Comparison of ENCODE assay signal across 9 cellular contexts in the genomic region with DNA sequence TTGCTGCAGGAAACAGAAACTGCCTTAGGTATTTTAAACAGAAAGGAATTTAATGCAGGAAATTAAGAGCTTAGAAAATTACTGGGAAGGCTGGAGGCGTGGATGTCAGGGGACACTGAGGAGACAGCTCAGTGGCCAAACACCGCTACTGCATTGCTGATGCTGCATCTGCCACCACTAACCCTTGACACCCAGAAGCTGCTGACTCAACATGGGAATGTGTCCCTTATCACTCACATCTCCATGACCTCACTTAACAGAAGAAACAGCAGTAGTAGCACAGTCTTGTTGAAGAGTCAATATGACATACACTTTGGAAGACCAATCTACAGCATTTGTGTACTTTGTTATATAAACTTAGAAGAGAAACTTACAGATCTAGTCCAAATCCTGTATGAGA.
DNase-seq lines count a peak whose midpoint lies in the region; ATAC-seq, FAIRE-seq and TF ChIP-seq lines count a peak whose summit lies in the region.
"Had no signal": no experiment of that assay in that cellular context is flagged by ENCODE, and none has a peak within 500 bp of the region (broad histone marks: within the 10 kb centered on the region; RNA-seq: fewer than 3 reads in every experiment).

No MANE protein-coding gene starts in this region.

- no peak overlapping the region for H3K9ac ChIP-seq in keratinocyte (ENCODE audit: control insufficient read depth, extremely low read depth, insufficient read depth, low read length)

- H3K27me3 Mint-ChIP-seq in CD4-positive, alpha-beta memory T cell: no peaks in the 10 kb centered on the region

- TF ChIP-seq CTCF in keratinocyte (optimal IDR thresholded peaks at IDR 0.05 in 1 of 3, IDR thresholded peaks at IDR 0.05 in 1 of 3, conservative IDR thresholded peaks at IDR 0.05 in 1 of 3; ENCODE audit: extremely low read depth in 1 of 3, insufficient read depth in 2 of 3, low read length in 3 of 3) (peak; percentile 34 to 54 (median 52)), gastroesophageal sphincter (IDR thresholded peaks at IDR 0.05) (no peak)

- H4K20me1 ChIP-seq in keratinocyte (ENCODE audit: control insufficient read depth, extremely low read depth, insufficient read depth, low read length): no peaks in the 10 kb centered on the region

- in situ Hi-C loops in SK-MEL-5 (cut with HindIII; ENCODE audit: low pct_unique_long_range_greater_than_20kb, low sequenced_read_pairs): no loop called here

- no peak overlapping the region for H3K27ac ChIP-seq in keratinocyte (ENCODE audit: control insufficient read depth, insufficient read depth, low read length)
- no peak overlapping the region for H3K27ac ChIP-seq in gastroesophageal sphincter
- no peak overlapping the region for H3K27ac ChIP-seq in CD4-positive, alpha-beta memory T cell (ENCODE audit: low read depth, low read length)

- H3K4me3 ChIP-seq in keratinocyte (ENCODE audit: control insufficient read depth in 2 of 3, extremely low read depth in 1 of 3, insufficient read depth in 2 of 3, low read depth in 1 of 3, low read length in 3 of 3) (no peak overlapping the region), gastroesophageal sphincter (no peak overlapping the region)
- no peak overlapping the region for H3K4me3 ChIP-seq in CD4-positive, alpha-beta memory T cell (ENCODE audit: low read length in 2 of 2)

- peaks cover 2 to 13% (median 4%) of the 10 kb centered on the region in 8 donors for H3K9me3 Mint-ChIP-seq in CD4-positive, alpha-beta memory T cell

- 56% methylated on average over 2 of the region's 2 CpGs; no CpG with 5 or more reads in 1 of the 2 donors for WGBS in gastroesophageal sphincter (ENCODE audit: low coverage in 1 of 2), 2 donors

- H3K36me3 ChIP-seq in keratinocyte (ENCODE audit: control insufficient read depth in 2 of 2, extremely low read depth in 1 of 2, insufficient read depth in 2 of 2, low read length in 2 of 2) (no peaks in the 10 kb centered on the region), gastroesophageal sphincter (no peaks in the 10 kb centered on the region)
- no peaks in the 10 kb centered on the region for H3K36me3 ChIP-seq in CD4-positive, alpha-beta memory T cell (ENCODE audit: insufficient read depth, low read length)

- CTCF ChIA-PET in CD4-positive, alpha-beta memory T cell (lab: Charles Lee; ENCODE audit: partially characterized antibody): no interaction called here

- no peak overlapping the region for H3K4me3 Mint-ChIP-seq in CD4-positive, alpha-beta memory T cell

- H2AFZ ChIP-seq in keratinocyte (ENCODE audit: control insufficient read depth, low read length): no peak overlapping the region

- ATAC-seq in HG02798 (IDR thresholded peaks at IDR 0.05; ENCODE audit: poor library complexity, unreplicated experiment) (peak; percentile 83), gastroesophageal sphincter (no peak)

- TF ChIP-seq EP300 in gastroesophageal sphincter (IDR thresholded peaks at IDR 0.05): no peak

- peaks cover 3% of the 10 kb centered on the region for H3K9me3 ChIP-seq in keratinocyte (ENCODE audit: control insufficient read depth, low read depth, low read length)
- peaks cover 0 to 10% (median 0%) of the 10 kb centered on the region in 3 donors for H3K9me3 ChIP-seq in gastroesophageal sphincter
- H3K9me3 ChIP-seq in CD4-positive, alpha-beta memory T cell (ENCODE audit: control insufficient read depth in 1 of 2, low read length in 2 of 2): no peaks in the 10 kb centered on the region

- intact Hi-C loops in CD4-positive, alpha-beta memory T cell (cut with micrococcal nuclease): no loop called here

- no peaks in the 10 kb centered on the region for H3K36me3 Mint-ChIP-seq in CD4-positive, alpha-beta memory T cell

- no peaks in the 10 kb centered on the region for H3K4me1 ChIP-seq in keratinocyte (ENCODE audit: control insufficient read depth, extremely low read depth, insufficient read depth, low read length)
- H3K4me1 ChIP-seq in gastroesophageal sphincter: peaks cover 0 to under 1% (median 0%) of the 10 kb centered on the region in 3 donors
- H3K4me1 ChIP-seq in CD4-positive, alpha-beta memory T cell (ENCODE audit: insufficient read depth, low read length): no peaks in the 10 kb centered on the region

- no peaks in the 10 kb centered on the region for H3K4me1 Mint-ChIP-seq in CD4-positive, alpha-beta memory T cell

- dilution Hi-C loops in keratinocyte (cut with MboI; ENCODE audit: extremely low pct_ligation_motif_present, low sequenced_read_pairs): no loop called here

- DNase-seq in NCI-H2171 treated with DMSO at 0.1 percent for 48 hours (lab: John Stamatoyannopoulos, UW): peak; percentile 21
- DNase-seq in NCI-H2171 (lab: John Stamatoyannopoulos, UW): no peak
- DNase-seq in SK-MEL-5 (ENCODE audit: low read depth, low spot score): peak; percentile 11
- DNase-seq in keratinocyte (ENCODE audit: low read depth, low spot score): no peak
- no peak for DNase-seq in mucosa of gallbladder (ENCODE audit: low spot score)
- no peak for DNase-seq in CD4-positive, alpha-beta memory T cell

- peak; percentile 82 for FAIRE-seq in keratinocyte (lab: Jason Lieb, UNC)
- FAIRE-seq: TTC549 had no signal

- no peaks in the 10 kb centered on the region for H3K79me2 ChIP-seq in keratinocyte (ENCODE audit: control insufficient read depth, insufficient read depth, low read length)

- H3K4me2 ChIP-seq in keratinocyte (ENCODE audit: control insufficient read depth, extremely low read depth, insufficient read depth, low read depth, low read length): no peak overlapping the region

- H3K27me3 ChIP-seq in keratinocyte (ENCODE audit: control insufficient read depth, extremely low read depth, insufficient read depth, low read length) (no peaks in the 10 kb centered on the region), gastroesophageal sphincter (no peaks in the 10 kb centered on the region)
- H3K27me3 ChIP-seq in CD4-positive, alpha-beta memory T cell (ENCODE audit: insufficient read depth, low read length): no peaks in the 10 kb centered on the region

- POLR2A ChIA-PET in CD4-positive, alpha-beta memory T cell (lab: Charles Lee; ENCODE audit: partially characterized antibody): no interaction called here

- TF ChIP-seq POLR2A in gastroesophageal sphincter (IDR thresholded peaks at IDR 0.05): no peak

- H3K27ac Mint-ChIP-seq in CD4-positive, alpha-beta memory T cell: no peak overlapping the region

- no peaks in the 10 kb centered on the region for H3K9me1 ChIP-seq in keratinocyte (ENCODE audit: control insufficient read depth, extremely low read depth, insufficient read depth, low read length)

Comparison
In these comparisons a context has a peak if more than half of its experiments do, and no peak if none do; other contexts are left out.
1. DNase-seq: peak in NCI-H2171 treated with DMSO at 0.1 percent for 48 hours (single experiment) and SK-MEL-5 (single experiment); none in NCI-H2171 (single experiment), keratinocyte (single experiment), mucosa of gallbladder (single experiment) and CD4-positive, alpha-beta memory T cell (0 of 5).
2. CTCF ChIP-seq: peak in keratinocyte (3 of 3); none in gastroesophageal sphincter (0 of 4).